In the genomic region with DNA sequence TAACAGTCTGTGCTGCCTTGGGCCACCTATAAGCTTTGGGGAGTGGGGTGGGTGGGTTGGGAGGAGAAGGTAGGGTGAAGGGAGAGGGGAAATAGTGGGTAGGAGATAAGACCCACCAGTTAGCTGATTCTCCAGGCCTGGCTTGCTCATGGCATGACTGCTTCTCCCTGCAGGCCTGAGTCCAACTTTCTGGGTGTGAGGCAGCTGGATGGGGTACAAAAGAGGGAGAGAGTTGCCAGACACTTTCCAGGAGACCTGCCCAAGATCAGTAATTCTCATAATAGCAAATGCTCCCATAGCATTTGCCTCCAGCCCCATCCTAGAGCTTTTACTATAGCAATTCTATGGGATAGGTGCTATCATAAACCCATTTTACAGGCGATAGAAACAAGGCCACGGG, we compare ENCODE assay signal across 16 cellular contexts. TPM values are rescaled to one million over a fixed set of nuclear protein-coding genes. Genes with fewer than 3 reads are reported as not detected.
A peak's percentile ranks its signal among the peaks of the same experiment; 100 is the strongest.
DNase-seq lines count a peak whose midpoint lies in the region; ATAC-seq, FAIRE-seq and TF ChIP-seq lines count a peak whose summit lies in the region.
"Had no signal": no experiment of that assay in that cellular context is flagged by ENCODE, and none has a peak within 500 bp of the region (broad histone marks: within the 10 kb centered on the region; RNA-seq: fewer than 3 reads in every experiment).

No MANE protein-coding gene starts in this region.

- H3K9me3 ChIP-seq in adrenal gland (replicated peaks in 1 of 3) (no peaks in the 10 kb centered on the region), endothelial cell of umbilical vein (replicated peaks; ENCODE audit: control insufficient read depth, insufficient read depth, low read length) (no peaks in the 10 kb centered on the region), right cardiac atrium (ENCODE audit: control insufficient read depth, low read length) (no peaks in the 10 kb centered on the region), thyroid gland (no peaks in the 10 kb centered on the region)
- H3K9me3 ChIP-seq: BE2C had no signal

- 73 to 92% (median 80%) methylated on average over 2 of the region's 2 CpGs for WGBS in adrenal gland, 4 donors
- 84% methylated on average over 2 of the region's 2 CpGs for WGBS in right cardiac atrium
- WGBS in thyroid gland, 2 donors = 88 to 96% methylated on average over 2 of the region's 2 CpGs

- no peaks in the 10 kb centered on the region for H3K9me1 ChIP-seq in endothelial cell of umbilical vein (replicated peaks; ENCODE audit: control insufficient read depth, extremely low read depth, insufficient read depth, low read length)

- H3K27me3 ChIP-seq in adrenal gland (no peaks in the 10 kb centered on the region), endothelial cell of umbilical vein (ENCODE audit: control insufficient read depth in 2 of 2, insufficient read depth in 2 of 2, low read length in 2 of 2) (no peaks in the 10 kb centered on the region), right cardiac atrium (ENCODE audit: control insufficient read depth, insufficient read depth) (no peaks in the 10 kb centered on the region), thyroid gland (no peaks in the 10 kb centered on the region)
- H3K27me3 ChIP-seq: BE2C had no signal

- FAIRE-seq in endothelial cell of umbilical vein (lab: Jason Lieb, UNC) = no peak
- FAIRE-seq: H54, HTR-8/SVneo, K562 had no signal

- intact Hi-C loops in adrenal gland (cut with DNase I) = no loop called here
- intact Hi-C loops in endothelial cell of umbilical vein (cut with micrococcal nuclease) = no loop called here
- intact Hi-C loops in right cardiac atrium (cut with DNase I) = no loop called here
- intact Hi-C loops in thyroid gland (cut with DNase I) = no loop called here

- CTCF ChIA-PET in endothelial cell of umbilical vein (lab: Charles Lee) = interaction anchor here (1.5 to 2.2 kb wide), 2 partner anchors 10 to 144 kb away, joined by 3 to 8 read pairs; no protein-coding TSS in a partner anchor

- peaks cover 3% of the 10 kb centered on the region for H3K79me2 ChIP-seq in endothelial cell of umbilical vein (ENCODE audit: control insufficient read depth, insufficient read depth, low read length)

- H3K4me2 ChIP-seq in endothelial cell of umbilical vein (ENCODE audit: insufficient read depth, low read length) = no peak overlapping the region
- H3K4me2 ChIP-seq: PC-9 had no signal

- H3K36me3 ChIP-seq in adrenal gland (replicated peaks in 1 of 2) (no peaks in the 10 kb centered on the region), endothelial cell of umbilical vein (ENCODE audit: control insufficient read depth in 2 of 2, extremely low read depth in 1 of 2, insufficient read depth in 2 of 2, low read length in 2 of 2) (no peaks in the 10 kb centered on the region), thyroid gland (no peaks in the 10 kb centered on the region)
- H3K36me3 ChIP-seq: BE2C had no signal

- peak; percentile 40 to 73 (median 54) for DNase-seq in adrenal gland
- DNase-seq in endothelial cell of umbilical vein (ENCODE audit: low read depth, low spot score) = no peak
- peak in 2 of 3 donors; percentile 45 to 76 for DNase-seq in right cardiac atrium
- DNase-seq in thyroid gland = peak; percentile 31 to 49
- no peak for DNase-seq in iPS-NIHi7 (ENCODE audit: extremely low spot score)
- no peak for DNase-seq in activated CD8-positive, alpha-beta memory T cell treated with anti-CD3 and anti-CD28 coated beads, Interleukin-2, amount 50 U/mL, for 4 hours
- DNase-seq in activated naive CD4-positive, alpha-beta T cell treated with Interleukin-2 at 50 U/mL for 16 hours = no peak
- DNase-seq: BE2C; CD8-positive, alpha-beta T cell; NCI-H146; NCI-H345; NCI-H748 treated with DMSO at 0.1 percent for 48 hours; PC-9 had no signal

- H4K20me1 ChIP-seq in endothelial cell of umbilical vein (replicated peaks; ENCODE audit: control insufficient read depth, extremely low read depth, insufficient read depth, low read length) = no peaks in the 10 kb centered on the region

- TF ChIP-seq CTCF in adrenal gland (IDR thresholded peaks at IDR 0.05) (no peak), endothelial cell of umbilical vein (IDR thresholded peaks at IDR 0.05; ENCODE audit: extremely low read depth in 1 of 2, insufficient read depth in 1 of 2, low read depth in 1 of 2, low read length in 2 of 2) (no peak), thyroid gland (IDR thresholded peaks at IDR 0.05) (no peak)

- POLR2A ChIA-PET in endothelial cell of umbilical vein (lab: Charles Lee) = no interaction called here

- H3K9ac ChIP-seq in endothelial cell of umbilical vein (replicated peaks; ENCODE audit: extremely low read depth, insufficient read depth, low read length) = no peak overlapping the region

- H3K4me1 ChIP-seq in adrenal gland (replicated peaks in 1 of 2) = peaks cover 45 to 65% of the 10 kb centered on the region in 2 donors
- peaks cover 51% of the 10 kb centered on the region for H3K4me1 ChIP-seq in endothelial cell of umbilical vein (ENCODE audit: control insufficient read depth, extremely low read depth, insufficient read depth, low read length)
- H3K4me1 ChIP-seq in right cardiac atrium (ENCODE audit: control insufficient read depth, insufficient read depth, low read length) = no peaks in the 10 kb centered on the region
- peaks cover 51 to 94% of the 10 kb centered on the region in 2 donors for H3K4me1 ChIP-seq in thyroid gland
- H3K4me1 ChIP-seq: BE2C had no signal

- no peak overlapping the region for H3K4me3 ChIP-seq in adrenal gland
- H3K4me3 ChIP-seq in endothelial cell of umbilical vein (replicated peaks in 1 of 3; ENCODE audit: insufficient read depth in 1 of 3, low read depth in 1 of 3, low read length in 3 of 3) = no peak overlapping the region
- H3K4me3 ChIP-seq in right cardiac atrium (ENCODE audit: low read length) = no peak overlapping the region
- no peak overlapping the region for H3K4me3 ChIP-seq in thyroid gland (replicated peaks in 1 of 3)
- H3K4me3 ChIP-seq: K562, PC-9 had no signal

- no peak for TF ChIP-seq POLR2A in adrenal gland (IDR thresholded peaks at IDR 0.05)
- TF ChIP-seq POLR2A in endothelial cell of umbilical vein (IDR thresholded peaks at IDR 0.05; ENCODE audit: low read depth, low read length) = no peak
- no peak for TF ChIP-seq POLR2A in thyroid gland (IDR thresholded peaks at IDR 0.05)

- H3K27ac ChIP-seq in adrenal gland (peak overlapping the region in 3 of 5 donors; percentile 60 to 86 (median 73)), endothelial cell of umbilical vein (ENCODE audit: insufficient read depth, low read depth, low read length) (peak overlapping the region; percentile 8), right cardiac atrium (ENCODE audit: low read length) (no peak overlapping the region), thyroid gland (peak overlapping the region in 2 of 3 donors; percentile 47 to 74)
- H3K27ac ChIP-seq: PC-9 had no signal

- H2AFZ ChIP-seq in endothelial cell of umbilical vein (ENCODE audit: low read depth, low read length) = no peak overlapping the region
- H2AFZ ChIP-seq: PC-9 had no signal

- ATAC-seq in right cardiac atrium = peak; percentile 59 to 68
- ATAC-seq: CD8-positive, alpha-beta T cell; K562 had no signal

- dilution Hi-C loops in endothelial cell of umbilical vein (cut with MboI; ENCODE audit: extremely low pct_ligation_motif_present, low sequenced_read_pairs) = no loop called here

- no TSS peak for BruUV-seq in endothelial cell of umbilical vein (replicated peaks; lab: Mats Ljungman, UMichigan)

TF ChIP-seq in endothelial cell of umbilical vein, 7 proteins besides CTCF, POLR2A, EP300 and RAD21:
- TF ChIP-seq FOS (IDR thresholded peaks at IDR 0.05; ENCODE audit: borderline replicate concordance, insufficient read depth, low read length) (no peak), GATA2 (IDR thresholded peaks at IDR 0.05; ENCODE audit: insufficient read depth, insufficient read length, low read depth, low read length) (no peak)

RNA-seq across cellular contexts. Expression of gene CGNL1, which starts 7.7 kb away (rescaled TPM):
- 10 to 100 TPM; 17.7 to 49.5 (median 27.0) TPM for total RNA-seq in adrenal gland
- polyA plus RNA-seq in adrenal gland = 10 to 100 TPM in 2 of 3 donors, 1 to 10 TPM in 1; 5.5 to 25.0 (median 15.6) TPM
- 25.7 and 27.1 TPM in 2 replicates for total RNA-seq in endothelial cell of umbilical vein
- polyA plus RNA-seq in endothelial cell of umbilical vein = 5.9 and 6.9 TPM in 2 replicates
- polyA plus RNA-seq in endothelial cell of umbilical vein (2011; cell fraction: cytosol; rRNA removed) = 8.8 and 9.0 TPM in 2 replicates
- polyA plus RNA-seq in endothelial cell of umbilical vein (2011; cell fraction: nucleus; rRNA removed) = 20.6 and 21.6 TPM in 2 replicates
- polyA plus RNA-seq in endothelial cell of umbilical vein (2012) = 10.4 and 16.7 TPM in 2 replicates
- polyA minus RNA-seq in endothelial cell of umbilical vein = 20.0 and 23.6 TPM in 2 replicates
- not detected for polyA minus RNA-seq in endothelial cell of umbilical vein (2011; cell fraction: cytosol; rRNA and poly(A)+ RNA removed)
- polyA minus RNA-seq in endothelial cell of umbilical vein (2011; cell fraction: nucleus; rRNA and poly(A)+ RNA removed) = 21.5 and 22.7 TPM in 2 replicates
- 10 to 100 TPM; 48.6 to 59.9 (median 53.1) TPM for total RNA-seq in right cardiac atrium
- 12.7 TPM for polyA plus RNA-seq in right cardiac atrium
- 10 to 100 TPM; 40.7 to 74.4 (median 56.0) TPM for total RNA-seq in thyroid gland
- total RNA-seq: CD8-positive, alpha-beta T cell had no signal

Comparison
In these comparisons a context has a peak if more than half of its experiments do, and no peak if none do; other contexts are left out.
1. DNase-seq: peak in adrenal gland (7 of 7), right cardiac atrium (2 of 3) and thyroid gland (2 of 2); none in endothelial cell of umbilical vein (single experiment), iPS-NIHi7 (single experiment), activated CD8-positive, alpha-beta memory T cell treated with anti-CD3 and anti-CD28 coated beads, Interleukin-2, amount 50 U/mL, for 4 hours (single experiment) and activated naive CD4-positive, alpha-beta T cell treated with Interleukin-2 at 50 U/mL for 16 hours (single experiment).